ENCODE assay signal across 9 cellular contexts in the genomic region with DNA sequence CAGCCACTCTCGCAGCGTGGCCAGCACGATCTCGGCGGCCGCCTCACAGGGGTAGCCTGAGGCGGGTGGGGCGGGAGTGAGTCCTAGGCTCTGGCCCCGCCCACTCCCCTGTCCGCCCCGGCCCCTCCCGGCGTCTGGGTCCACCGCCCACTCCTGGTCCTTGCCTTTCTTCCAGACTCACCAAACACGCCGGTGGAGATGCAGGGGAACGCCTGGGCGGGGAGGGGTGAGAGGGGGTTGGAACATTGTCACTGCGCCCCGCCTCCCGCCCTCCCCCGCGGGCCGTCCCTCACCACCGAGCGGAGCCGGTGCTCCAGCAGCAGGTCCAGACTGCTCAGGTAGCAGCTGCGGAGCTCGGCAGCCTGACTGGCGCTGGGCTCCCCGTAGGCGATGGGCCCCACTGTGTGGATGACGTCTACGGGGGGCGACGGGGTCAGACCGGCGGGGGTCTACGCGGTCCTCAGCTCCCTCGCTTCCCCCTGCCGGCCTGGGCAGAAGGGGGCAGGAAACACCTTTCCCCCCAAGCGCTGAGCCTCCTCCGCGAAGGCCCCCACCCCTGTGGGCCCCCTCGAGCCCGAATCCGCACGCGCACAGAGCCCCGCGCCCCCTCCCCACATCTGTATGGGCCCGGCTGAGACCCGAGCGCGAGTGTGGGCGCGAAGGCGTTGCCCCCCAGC. TPM values are rescaled to one million over a fixed set of nuclear protein-coding genes. Genes with fewer than 3 reads are reported as not detected.
DNase-seq lines count a peak whose midpoint lies in the region; ATAC-seq lines count a peak whose summit lies in the region.
"Had no signal": no experiment of that assay in that cellular context is flagged by ENCODE, and none has a peak within 500 bp of the region (broad histone marks: within the 10 kb centered on the region; RNA-seq: fewer than 3 reads in every experiment).

No MANE protein-coding gene starts in this region.

- H3K27ac Mint-ChIP-seq in activated CD4-positive, alpha-beta T cell treated with anti-CD3 and anti-CD28 coated beads, Interleukin-2, amount 10 ng/mL, durations not matched to agents 7 days and 5 days, result no peak overlapping the region
- H3K27ac Mint-ChIP-seq in naive thymus-derived CD4-positive, alpha-beta T cell, result no peak overlapping the region
- H3K27ac Mint-ChIP-seq: stimulated activated naive CD8-positive, alpha-beta T cell treated with anti-CD3 and anti-CD28 coated beads, Interleukin-15, Interleukin-2, amounts not matched to agents 100 ng/mL and 50 ng/mL, for 24 hours had no signal

- peaks cover 13% of the 10 kb centered on the region for H3K4me1 Mint-ChIP-seq in activated CD4-positive, alpha-beta T cell treated with anti-CD3 and anti-CD28 coated beads, Interleukin-2, amount 10 ng/mL, durations not matched to agents 7 days and 5 days
- peaks cover 0 to 18% (median 9%) of the 10 kb centered on the region in 7 donors for H3K4me1 Mint-ChIP-seq in naive thymus-derived CD4-positive, alpha-beta T cell

- H3K9ac ChIP-seq in subcutaneous abdominal adipose tissue (ENCODE audit: low read length in 5 of 5), result peak overlapping the region in 1 of 5 donors; percentile 35

- DNase-seq in activated CD4-positive, alpha-beta T cell treated with anti-CD3 and anti-CD28 coated beads, Interleukin-2, amount 10 ng/mL, durations not matched to agents 7 days and 5 days, result peak; percentile 52
- peak; percentile 86 for DNase-seq in ecto neural progenitor cell (ENCODE audit: low spot score)
- DNase-seq in naive thymus-derived CD4-positive, alpha-beta T cell, result peak in 8 of 9 donors; percentile 34 to 62 (median 45)
- DNase-seq in OCI-M2 (lab: John Stamatoyannopoulos, UW; ENCODE audit: unreplicated experiment), result no peak
- no peak for DNase-seq in GDM1 (lab: John Stamatoyannopoulos, UW)

- H3K36me3 ChIP-seq in naive thymus-derived CD4-positive, alpha-beta T cell (ENCODE audit: control insufficient read depth in 2 of 3, insufficient read depth in 3 of 3, low read length in 3 of 3), result peaks cover 5 to 46% (median 8%) of the 10 kb centered on the region in 3 experiments
- peaks cover 0 to 41% (median 35%) of the 10 kb centered on the region in 5 donors for H3K36me3 ChIP-seq in subcutaneous abdominal adipose tissue (ENCODE audit: control insufficient read depth in 5 of 5, insufficient read depth in 5 of 5, low read length in 5 of 5)

- POLR2A ChIA-PET in activated CD4-positive, alpha-beta T cell treated with anti-CD3 and anti-CD28 coated beads, Interleukin-2, amount 10 ng/mL, durations not matched to agents 7 days and 5 days (lab: Charles Lee), result interaction anchor here (0.6 kb wide), 1 partner anchor 147 kb away, joined by 5 read pairs; no protein-coding TSS in a partner anchor
- POLR2A ChIA-PET in naive thymus-derived CD4-positive, alpha-beta T cell (lab: Charles Lee), result interaction anchor here (0.9 to 1.0 kb wide), 2 partner anchors 12 to 242 kb away, joined by 3 to 4 read pairs; partner anchors contain the start of gene FKBP2

- H3K27me3 ChIP-seq in naive thymus-derived CD4-positive, alpha-beta T cell (ENCODE audit: control insufficient read depth in 2 of 2, insufficient read depth in 2 of 2, low read length in 2 of 2), result no peaks in the 10 kb centered on the region
- H3K27me3 ChIP-seq in subcutaneous abdominal adipose tissue (ENCODE audit: control insufficient read depth in 5 of 5, insufficient read depth in 4 of 5, low read length in 5 of 5), result peaks cover 0 to 4% (median 0%) of the 10 kb centered on the region in 5 donors

- H3K4me3 Mint-ChIP-seq in activated CD4-positive, alpha-beta T cell treated with anti-CD3 and anti-CD28 coated beads, Interleukin-2, amount 10 ng/mL, durations not matched to agents 7 days and 5 days, result no peak overlapping the region
- peak overlapping the region in 6 of 10 donors; percentile 12 to 76 (median 50) for H3K4me3 Mint-ChIP-seq in naive thymus-derived CD4-positive, alpha-beta T cell
- H3K4me3 Mint-ChIP-seq: stimulated activated naive CD8-positive, alpha-beta T cell treated with anti-CD3 and anti-CD28 coated beads, Interleukin-15, Interleukin-2, amounts not matched to agents 100 ng/mL and 50 ng/mL, for 24 hours had no signal

- intact Hi-C loops in naive thymus-derived CD4-positive, alpha-beta T cell (cut with micrococcal nuclease), result loop anchor here (1.0 to 5.0 kb wide), 5 partner anchors 25 to 303 kb away; partner anchors contain the start of genes CATSPERZ (in 1 of the 2) and COX8A (in 1 of the 2)

- no peaks in the 10 kb centered on the region for H3K9me3 ChIP-seq in naive thymus-derived CD4-positive, alpha-beta T cell (ENCODE audit: control insufficient read depth in 2 of 3, low read length in 3 of 3)
- H3K9me3 ChIP-seq in subcutaneous abdominal adipose tissue (ENCODE audit: control insufficient read depth in 5 of 5, low read length in 5 of 5), result no peaks in the 10 kb centered on the region

- peak; percentile 32 for ATAC-seq in HG02642 (IDR thresholded peaks at IDR 0.05; ENCODE audit: poor library complexity, unreplicated experiment)
- peak; percentile 67 for ATAC-seq in naive thymus-derived CD4-positive, alpha-beta T cell
- no peak for ATAC-seq in HG02884 (IDR thresholded peaks at IDR 0.05; ENCODE audit: unreplicated experiment)

- no peaks in the 10 kb centered on the region for H3K9me3 Mint-ChIP-seq in activated CD4-positive, alpha-beta T cell treated with anti-CD3 and anti-CD28 coated beads, Interleukin-2, amount 10 ng/mL, durations not matched to agents 7 days and 5 days
- no peaks in the 10 kb centered on the region for H3K9me3 Mint-ChIP-seq in naive thymus-derived CD4-positive, alpha-beta T cell
- H3K9me3 Mint-ChIP-seq: stimulated activated naive CD8-positive, alpha-beta T cell treated with anti-CD3 and anti-CD28 coated beads, Interleukin-15, Interleukin-2, amounts not matched to agents 100 ng/mL and 50 ng/mL, for 24 hours had no signal

- peak overlapping the region; percentile 20 for H3K4me3 ChIP-seq in naive thymus-derived CD4-positive, alpha-beta T cell (ENCODE audit: low read length)
- peak overlapping the region in 3 of 5 donors; percentile 29 to 61 (median 47) for H3K4me3 ChIP-seq in subcutaneous abdominal adipose tissue (ENCODE audit: low read depth in 1 of 5, low read length in 5 of 5)

- CTCF ChIA-PET in activated CD4-positive, alpha-beta T cell treated with anti-CD3 and anti-CD28 coated beads, Interleukin-2, amount 10 ng/mL, durations not matched to agents 7 days and 5 days (lab: Charles Lee), result interaction anchor here (0.6 to 4.0 kb wide), 13 partner anchors 9 to 161 kb away, joined by 3 to 21 read pairs (median 10); partner anchors contain the start of gene COX8A
- CTCF ChIA-PET in naive thymus-derived CD4-positive, alpha-beta T cell (lab: Charles Lee), result interaction anchor here (0.6 to 4.2 kb wide), 13 partner anchors 12 to 827 kb away, joined by 3 to 25 read pairs (median 4); partner anchors contain the start of gene CATSPERZ

- no peak overlapping the region for H3K27ac ChIP-seq in naive thymus-derived CD4-positive, alpha-beta T cell (ENCODE audit: low read depth, low read length)
- no peak overlapping the region for H3K27ac ChIP-seq in subcutaneous abdominal adipose tissue (ENCODE audit: low read depth, low read length)

- H3K36me3 Mint-ChIP-seq in activated CD4-positive, alpha-beta T cell treated with anti-CD3 and anti-CD28 coated beads, Interleukin-2, amount 10 ng/mL, durations not matched to agents 7 days and 5 days (ENCODE audit: low read depth), result peaks cover 20% of the 10 kb centered on the region
- H3K36me3 Mint-ChIP-seq in naive thymus-derived CD4-positive, alpha-beta T cell, result peaks cover 0 to 24% (median 6%) of the 10 kb centered on the region in 5 donors

- peaks cover 4% of the 10 kb centered on the region for H3K27me3 Mint-ChIP-seq in activated CD4-positive, alpha-beta T cell treated with anti-CD3 and anti-CD28 coated beads, Interleukin-2, amount 10 ng/mL, durations not matched to agents 7 days and 5 days
- H3K27me3 Mint-ChIP-seq in naive thymus-derived CD4-positive, alpha-beta T cell, result peaks cover 0 to 3% (median 0%) of the 10 kb centered on the region in 5 donors

- H3K4me1 ChIP-seq in naive thymus-derived CD4-positive, alpha-beta T cell (ENCODE audit: control insufficient read depth in 2 of 2, insufficient read depth in 2 of 2, low read length in 2 of 2), result peaks cover 8 to 15% of the 10 kb centered on the region in 2 donors
- peaks cover 0 to 49% (median 36%) of the 10 kb centered on the region in 5 donors for H3K4me1 ChIP-seq in subcutaneous abdominal adipose tissue (ENCODE audit: control insufficient read depth in 5 of 5, insufficient read depth in 5 of 5, low read length in 5 of 5)

RNA-seq across cellular contexts. Expression of gene OTUB1, which starts 13.2 kb away (rescaled TPM):
- 100 to 1,000 TPM in 1 of 2 experiments, 10 to 100 TPM in 1; 94.8 to 102 TPM for total RNA-seq in activated CD4-positive, alpha-beta T cell treated with anti-CD3 and anti-CD28 coated beads, Interleukin-2, amount 10 ng/mL, durations not matched to agents 7 days and 5 days
- total RNA-seq in naive thymus-derived CD4-positive, alpha-beta T cell, result 10 to 100 TPM; 59.4 to 99.0 (median 72.5) TPM
- polyA plus RNA-seq in naive thymus-derived CD4-positive, alpha-beta T cell, result 100 to 1,000 TPM; 117 to 125 TPM

RNA-seq across cellular contexts. Expression of gene COX8A, which starts 25.1 kb away (rescaled TPM):
- total RNA-seq in activated CD4-positive, alpha-beta T cell treated with anti-CD3 and anti-CD28 coated beads, Interleukin-2, amount 10 ng/mL, durations not matched to agents 7 days and 5 days, result 100 to 1,000 TPM; 451 to 462 TPM
- 100 to 1,000 TPM in 4 of 5 experiments, 10 to 100 TPM in 1; 90.9 to 363 (median 105) TPM for total RNA-seq in naive thymus-derived CD4-positive, alpha-beta T cell
- polyA plus RNA-seq in naive thymus-derived CD4-positive, alpha-beta T cell, result 100 to 1,000 TPM; 360 to 375 TPM

RNA-seq across cellular contexts. Expression of gene FLRT1, which starts 36.2 kb away (rescaled TPM):
- total RNA-seq in activated CD4-positive, alpha-beta T cell treated with anti-CD3 and anti-CD28 coated beads, Interleukin-2, amount 10 ng/mL, durations not matched to agents 7 days and 5 days, result not detected
- total RNA-seq in naive thymus-derived CD4-positive, alpha-beta T cell, result not detected
- under 1 TPM; 0.05 to 0.12 TPM for polyA plus RNA-seq in naive thymus-derived CD4-positive, alpha-beta T cell

Comparison
In these comparisons a context has a peak if more than half of its experiments do, and no peak if none do; other contexts are left out.
1. DNase-seq: peak in activated CD4-positive, alpha-beta T cell treated with anti-CD3 and anti-CD28 coated beads, Interleukin-2, amount 10 ng/mL, durations not matched to agents 7 days and 5 days (single experiment), ecto neural progenitor cell (single experiment) and naive thymus-derived CD4-positive, alpha-beta T cell (8 of 9); none in OCI-M2 (single experiment) and GDM1 (single experiment).